9 cellular contexts compared by ENCODE assay signal in genomic region chr20:48722737-48723191, GRCh38.
DNase-seq lines count a peak whose midpoint lies in the region; ATAC-seq lines count a peak whose summit lies in the region.
"Had no signal": no experiment of that assay in that cellular context is flagged by ENCODE, and none has a peak within 500 bp of the region (broad histone marks: within the 10 kb centered on the region; RNA-seq: fewer than 3 reads in every experiment).

No MANE protein-coding gene starts in this region.

- ATAC-seq in GM21737 (IDR thresholded peaks at IDR 0.05; ENCODE audit: unreplicated experiment) (peak; percentile 25), GM19452 (IDR thresholded peaks at IDR 0.05; ENCODE audit: unreplicated experiment) (no peak), HG03565 (IDR thresholded peaks at IDR 0.05; ENCODE audit: unreplicated experiment) (no peak), GM18520 (IDR thresholded peaks at IDR 0.05; ENCODE audit: unreplicated experiment) (no peak)

- peaks cover 0 to 2% (median 0%) of the 10 kb centered on the region in 3 donors for H3K9me3 ChIP-seq in skeletal muscle tissue (ENCODE audit: control insufficient read depth in 3 of 3, low read length in 3 of 3)

- peaks cover 0 to 5% (median 2%) of the 10 kb centered on the region in 3 donors for H3K36me3 ChIP-seq in skeletal muscle tissue (ENCODE audit: control insufficient read depth in 3 of 3, insufficient read depth in 3 of 3, low read length in 3 of 3)

- peak overlapping the region in 1 of 3 donors; percentile 22 for H3K4me3 ChIP-seq in skeletal muscle tissue (ENCODE audit: low read length in 3 of 3)

- peaks cover 28 to 58% (median 55%) of the 10 kb centered on the region in 3 donors for H3K4me1 ChIP-seq in skeletal muscle tissue (ENCODE audit: control insufficient read depth in 3 of 3, insufficient read depth in 3 of 3, low read length in 3 of 3)

- peaks cover 0 to 1% (median 0%) of the 10 kb centered on the region in 3 donors for H3K27me3 ChIP-seq in skeletal muscle tissue (ENCODE audit: control insufficient read depth in 3 of 3, insufficient read depth in 3 of 3, low read length in 3 of 3)

- DNase-seq in SHP77 treated with DMSO at 0.1 percent for 48 hours (lab: John Stamatoyannopoulos, UW) (peak; percentile 54), fibroblast of peridontal ligament (ENCODE audit: extremely low read depth) (peak; percentile 75), T-helper 9 cell (no peak)

- peak overlapping the region in 1 of 3 donors; percentile 68 for H3K9ac ChIP-seq in skeletal muscle tissue (ENCODE audit: low read depth in 1 of 3, low read length in 3 of 3)
- H3K9ac ChIP-seq: KMS-11 had no signal

- H3K27ac ChIP-seq in skeletal muscle tissue (ENCODE audit: low read depth, low read length) = peak overlapping the region; percentile 70
- H3K27ac ChIP-seq: KMS-11 had no signal
